ENCODE assay signal across 29 cellular contexts in the genomic region with DNA sequence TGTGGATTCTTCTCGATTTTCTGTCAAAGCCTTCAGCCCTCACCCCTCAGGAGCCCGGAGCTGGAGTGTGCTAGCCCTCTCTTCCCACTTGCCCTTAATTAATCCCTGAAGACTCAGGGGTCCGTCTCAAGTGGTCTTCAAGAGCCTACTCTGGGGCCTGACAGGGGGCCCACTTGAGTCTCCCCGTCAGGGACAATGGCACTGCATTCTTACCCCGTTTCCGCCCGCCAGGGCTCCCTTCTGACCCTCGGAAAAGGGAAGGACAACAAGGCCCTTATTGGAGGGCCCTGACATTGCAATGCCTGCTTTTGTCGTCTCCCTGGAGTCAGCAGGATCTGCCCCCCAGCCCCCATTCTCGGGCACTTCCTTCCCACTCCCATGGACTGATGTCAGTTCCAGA. TPM values are rescaled to one million over a fixed set of nuclear protein-coding genes. Genes with fewer than 3 reads are reported as not detected.
"Had no signal": no experiment of that assay in that cellular context is flagged by ENCODE, and none has a peak within 500 bp of the region (broad histone marks: within the 10 kb centered on the region; RNA-seq: fewer than 3 reads in every experiment).

No MANE protein-coding gene starts in this region.

- H3K9me3 ChIP-seq: SJCRH30, SK-N-SH had no signal

- H3K27ac ChIP-seq: SJCRH30, VCaP had no signal

- H3K27ac Mint-ChIP-seq: activated CD8-positive, alpha-beta T cell treated with anti-CD3 and anti-CD28 coated beads for 36 hours; activated naive CD4-positive, alpha-beta T cell treated with anti-CD3 and anti-CD28 coated beads, Interleukin-2, amount 10 ng/mL, durations not matched to agents 7 days and 5 days; activated naive CD8-positive, alpha-beta T cell treated with anti-CD3 and anti-CD28 coated beads for 36 hours; activated T-cell treated with anti-CD3 and anti-CD28 coated beads, Interleukin-2, amount 50 U/mL, for 72 hours; activated T-helper 2 cell treated with anti-CD3 and anti-CD28 coated beads, Interferon-gamma antibody, Interleukin-2, Interleukin-4, amounts not matched to agents 10 μg/mL and 5 μg/mL and 100 μg/mL, durations not matched to agents 14 hours and 24 hours and 36 hours had no signal

- H3K4me3 ChIP-seq: SJCRH30 had no signal

- H3K4me1 ChIP-seq: SJCRH30 had no signal

- ATAC-seq: activated CD8-positive, alpha-beta T cell treated with anti-CD3 and anti-CD28 coated beads for 36 hours; activated T-cell treated with anti-CD3 and anti-CD28 coated beads, Interleukin-2, amount 50 U/mL, for 72 hours; Panc1 had no signal

- H3K9me3 Mint-ChIP-seq: activated CD8-positive, alpha-beta T cell treated with anti-CD3 and anti-CD28 coated beads for 36 hours; activated naive CD4-positive, alpha-beta T cell treated with anti-CD3 and anti-CD28 coated beads, Interleukin-2, amount 10 ng/mL, durations not matched to agents 7 days and 5 days; activated naive CD8-positive, alpha-beta T cell treated with anti-CD3 and anti-CD28 coated beads for 36 hours; activated T-helper 2 cell treated with anti-CD3 and anti-CD28 coated beads, Interferon-gamma antibody, Interleukin-2, Interleukin-4, amounts not matched to agents 10 μg/mL and 5 μg/mL and 100 μg/mL, durations not matched to agents 14 hours and 24 hours and 36 hours had no signal

- H3K4me3 Mint-ChIP-seq: activated CD8-positive, alpha-beta T cell treated with anti-CD3 and anti-CD28 coated beads for 36 hours; activated naive CD4-positive, alpha-beta T cell treated with anti-CD3 and anti-CD28 coated beads, Interleukin-2, amount 10 ng/mL, durations not matched to agents 7 days and 5 days; activated naive CD8-positive, alpha-beta T cell treated with anti-CD3 and anti-CD28 coated beads for 36 hours; activated T-cell treated with anti-CD3 and anti-CD28 coated beads, Interleukin-2, amount 50 U/mL, for 72 hours had no signal

- H3K36me3 ChIP-seq: SJCRH30 had no signal

- H3K9ac ChIP-seq: SK-N-SH had no signal

- H3K27me3 ChIP-seq: SJCRH30 had no signal

- H3K27me3 Mint-ChIP-seq: activated naive CD4-positive, alpha-beta T cell treated with anti-CD3 and anti-CD28 coated beads, Interleukin-2, amount 10 ng/mL, durations not matched to agents 7 days and 5 days had no signal

- DNase-seq: activated CD4-positive, alpha-beta T cell treated with anti-CD3 and anti-CD28 coated beads for 4 hours; activated CD8-positive, alpha-beta memory T cell treated with anti-CD3 and anti-CD28 coated beads, Interleukin-2, amount 50 U/mL, for 4 hours; activated CD8-positive, alpha-beta T cell treated with anti-CD3 and anti-CD28 coated beads for 36 hours; activated gamma-delta T cell treated with Interleukin-2 at 50 U/mL for 16 hours; activated naive CD4-positive, alpha-beta T cell treated with anti-CD3 and anti-CD28 coated beads, Interleukin-2, amount 10 ng/mL, durations not matched to agents 7 days and 5 days; activated naive CD8-positive, alpha-beta T cell treated with anti-CD3 and anti-CD28 coated beads for 36 hours; activated T-cell treated with anti-CD3 and anti-CD28 coated beads, Interleukin-2, amount 50 U/mL, for 72 hours; caudate nucleus; Kasumi-1; KBM-7; NCI-H1105 treated with DMSO at 0.1 percent for 48 hours; NCI-H1436 treated with DMSO at 0.1 percent for 48 hours; NCI-H187; NCI-H2081 treated with DMSO at 0.1 percent for 48 hours; NCI-H2171 treated with DMSO at 0.1 percent for 48 hours; NCI-H226; NCI-H510A; NCI-H526 treated with DMSO at 0.1 percent for 48 hours; NCI-H82; OCI-M1; Right ventricle myocardium superior; RPMI8226; SJCRH30; SK-N-SH; T-helper 1 cell had no signal

- H3K36me3 Mint-ChIP-seq: activated naive CD4-positive, alpha-beta T cell treated with anti-CD3 and anti-CD28 coated beads, Interleukin-2, amount 10 ng/mL, durations not matched to agents 7 days and 5 days; activated naive CD8-positive, alpha-beta T cell treated with anti-CD3 and anti-CD28 coated beads for 36 hours had no signal

- H3K4me1 Mint-ChIP-seq: activated naive CD4-positive, alpha-beta T cell treated with anti-CD3 and anti-CD28 coated beads, Interleukin-2, amount 10 ng/mL, durations not matched to agents 7 days and 5 days; activated naive CD8-positive, alpha-beta T cell treated with anti-CD3 and anti-CD28 coated beads for 36 hours had no signal

RNA-seq across cellular contexts. Expression of gene TBX3, which starts 34.4 kb away (rescaled TPM):
- total RNA-seq: activated CD8-positive, alpha-beta T cell treated with anti-CD3 and anti-CD28 coated beads for 36 hours; activated naive CD8-positive, alpha-beta T cell treated with anti-CD3 and anti-CD28 coated beads for 36 hours; activated T-helper 2 cell treated with anti-CD3 and anti-CD28 coated beads, Interferon-gamma antibody, Interleukin-2, Interleukin-4, amounts not matched to agents 10 μg/mL and 5 μg/mL and 100 μg/mL, durations not matched to agents 14 hours and 24 hours and 36 hours; SJCRH30; T-helper 2 cell treated with Interferon-gamma antibody and Interleukin-4, amounts not matched to agents 100 ng/mL and 5 ng/mL, for 36 hours had no signal
